In the genomic region with DNA sequence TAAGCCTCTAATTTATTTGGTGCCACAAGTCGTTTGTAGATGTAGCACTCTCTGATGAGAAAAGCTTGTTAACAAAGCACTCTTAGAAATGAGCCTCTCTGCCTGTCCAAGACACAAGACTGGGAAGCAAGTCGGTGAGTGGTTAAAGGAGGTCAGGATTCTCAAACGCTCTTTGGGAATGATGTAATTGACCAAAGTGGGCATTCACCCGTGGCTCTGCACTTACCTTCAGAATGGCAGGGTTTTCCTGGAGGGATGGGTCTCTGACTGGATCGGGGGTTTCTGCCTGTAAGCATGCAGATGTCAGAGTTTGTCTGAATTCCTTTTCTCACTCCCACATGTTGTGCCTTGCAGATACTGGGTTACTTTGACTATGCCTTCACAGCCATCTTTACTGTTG, we compare ENCODE assay signal across 20 cellular contexts.
DNase-seq lines count a peak whose midpoint lies in the region; ATAC-seq, FAIRE-seq and TF ChIP-seq lines count a peak whose summit lies in the region.
"Had no signal": no experiment of that assay in that cellular context is flagged by ENCODE, and none has a peak within 500 bp of the region (broad histone marks: within the 10 kb centered on the region; RNA-seq: fewer than 3 reads in every experiment).

No MANE protein-coding gene starts in this region.

- no peak overlapping the region for H3K27ac ChIP-seq in pancreas
- H3K27ac ChIP-seq: A549, HL-60 had no signal

- DNase-seq in glomerular visceral epithelial cell (ENCODE audit: extremely low spot score) (peak; percentile 65), left kidney (ENCODE audit: low read depth, low spot score) (peak; percentile 68), pancreas (no peak), MG63 (no peak)
- no peak for DNase-seq in activated T-cell treated with anti-CD3 and anti-CD28 coated beads, Interleukin-2, amount 50 U/mL, for 48 hours
- DNase-seq: CD8-positive, alpha-beta T cell; COR-L47; DMS153; DMS79 treated with DMSO at 0.1 percent for 48 hours; EL; HCEC 1CT; HFFc6 had no signal

- TF ChIP-seq CTCF in Loucy (conservative IDR thresholded peaks at IDR 0.05; ENCODE audit: low read length) (no peak), pancreas (IDR thresholded peaks at IDR 0.05) (no peak)

- H3K4me3 ChIP-seq in Loucy (ENCODE audit: low read length, poor library complexity, severe bottlenecking) (no peak overlapping the region), pancreas (no peak overlapping the region), MG63 (no peak overlapping the region)
- H3K4me3 ChIP-seq: A549 had no signal

- no peaks in the 10 kb centered on the region for H4K20me1 ChIP-seq in Loucy (ENCODE audit: insufficient read depth, low read length, poor library complexity, severe bottlenecking)

- H3K4me1 ChIP-seq in Loucy (ENCODE audit: insufficient read depth, low read length, poor library complexity, severe bottlenecking) = peaks cover 9% of the 10 kb centered on the region
- no peaks in the 10 kb centered on the region for H3K4me1 ChIP-seq in pancreas
- H3K4me1 ChIP-seq: A549 had no signal

- H3K9me3 ChIP-seq in Loucy (ENCODE audit: insufficient read depth, low read depth, low read length) = no peaks in the 10 kb centered on the region
- H3K9me3 ChIP-seq in pancreas = no peaks in the 10 kb centered on the region
- H3K9me3 ChIP-seq in MG63 = no peaks in the 10 kb centered on the region
- H3K9me3 ChIP-seq: A549 had no signal

- peak overlapping the region; percentile 40 for H3K4me2 ChIP-seq in Loucy (ENCODE audit: low read depth, low read length, poor library complexity, severe bottlenecking)
- H3K4me2 ChIP-seq: A549 had no signal

- intact Hi-C loops in pancreas (cut with DNase I) = no loop called here

- peak overlapping the region; percentile 50; the same call in 1 of the 2 replicates for H2AFZ ChIP-seq in Loucy (ENCODE audit: low read length)

- H3K36me3 ChIP-seq in Loucy (ENCODE audit: insufficient read depth, low read length) (no peaks in the 10 kb centered on the region), pancreas (no peaks in the 10 kb centered on the region), MG63 (no peaks in the 10 kb centered on the region)

- H3K27me3 ChIP-seq in Loucy (ENCODE audit: insufficient read depth, low read length, poor library complexity, severe bottlenecking) (no peaks in the 10 kb centered on the region), pancreas (no peaks in the 10 kb centered on the region), MG63 (no peaks in the 10 kb centered on the region)

- no peaks in the 10 kb centered on the region for H3F3A ChIP-seq in Loucy (ENCODE audit: low read depth)

- H3K9ac ChIP-seq in Loucy (ENCODE audit: low read depth, low read length, poor library complexity, severe bottlenecking) = no peak overlapping the region

- H3K9me2 ChIP-seq in Loucy (replicated peaks; ENCODE audit: low read depth, low read length) = no peaks in the 10 kb centered on the region

- WGBS in pancreas, 2 donors = 64 to 68% methylated on average over 5 of the region's 5 CpGs

- FAIRE-seq in pancreas (lab: Jason Lieb, UNC) = no peak
- FAIRE-seq: A549, D721Med, G401.6, GM12891, GM19239 had no signal

- ATAC-seq in GM21515 (IDR thresholded peaks at IDR 0.05; ENCODE audit: unreplicated experiment) = no peak
- ATAC-seq in pancreas = no peak
- ATAC-seq: A549; CD8-positive, alpha-beta T cell had no signal

- no peaks in the 10 kb centered on the region for H3K79me2 ChIP-seq in Loucy (ENCODE audit: insufficient read depth, low read length)

Comparison
In these comparisons a context has a peak if more than half of its experiments do, and no peak if none do; other contexts are left out.
1. DNase-seq: peak in glomerular visceral epithelial cell (single experiment) and left kidney (single experiment); none in activated T-cell treated with anti-CD3 and anti-CD28 coated beads, Interleukin-2, amount 50 U/mL, for 48 hours (0 of 2), pancreas (0 of 6) and MG63 (single experiment).